ENCODE assay signal across 17 cellular contexts in the genomic region with DNA sequence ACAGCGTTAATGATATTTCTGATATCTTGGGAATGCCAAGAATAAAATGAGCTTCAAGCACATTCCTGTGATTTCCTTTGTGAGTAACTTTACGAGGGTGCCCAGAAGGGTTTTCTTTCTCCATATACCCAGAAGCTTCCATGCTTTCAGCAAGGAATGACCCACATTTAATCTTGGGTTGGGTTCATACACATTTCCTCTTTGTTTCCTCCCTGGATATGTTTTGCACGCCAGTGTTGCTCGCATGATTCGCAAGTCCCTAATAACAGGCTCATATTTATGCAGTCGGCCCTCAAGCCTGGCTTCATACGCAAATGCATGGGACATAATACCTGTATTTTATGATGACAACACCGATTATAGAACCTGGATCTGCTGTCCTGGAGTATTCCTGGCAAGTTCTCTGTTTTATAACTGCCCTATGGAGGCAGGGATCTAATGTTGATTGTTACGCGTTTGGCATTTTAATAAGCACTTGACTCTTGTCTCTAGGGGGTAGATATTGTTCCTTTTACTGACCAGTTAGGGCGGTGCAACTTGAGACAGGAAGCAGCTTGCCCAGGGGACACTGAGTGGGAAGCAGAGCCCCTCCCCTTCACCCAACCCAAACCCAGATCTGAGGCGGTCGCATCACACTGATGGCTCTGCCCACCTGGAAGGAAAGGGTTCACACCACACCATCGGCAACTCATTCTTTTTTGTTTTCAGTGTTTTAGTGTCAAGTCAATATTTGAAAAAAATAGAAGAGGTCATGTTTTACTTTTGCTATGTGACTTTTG.
DNase-seq lines count a peak whose midpoint lies in the region.
"Had no signal": no experiment of that assay in that cellular context is flagged by ENCODE, and none has a peak within 500 bp of the region (broad histone marks: within the 10 kb centered on the region; RNA-seq: fewer than 3 reads in every experiment).

No MANE protein-coding gene starts in this region.

- no peak overlapping the region for H3K4me3 Mint-ChIP-seq in activated T-helper 2 cell treated with anti-CD3 and anti-CD28 coated beads, Interferon-gamma antibody, Interleukin-2, Interleukin-4, amounts not matched to agents 10 μg/mL and 5 μg/mL and 100 μg/mL, durations not matched to agents 14 hours and 24 hours and 36 hours (ENCODE audit: low read depth)
- H3K4me3 Mint-ChIP-seq: activated CD8-positive, alpha-beta memory T cell treated with anti-CD3 and anti-CD28 coated beads, Interleukin-2, amount 10 ng/mL, durations not matched to agents 7 days and 5 days; activated naive CD4-positive, alpha-beta T cell treated with anti-CD3 and anti-CD28 coated beads, Interleukin-2, amount 10 ng/mL, durations not matched to agents 7 days and 5 days; natural killer cell treated with Interleukin-12 subunit alpha and Interleukin-12 subunit beta and Interleukin-15 and Interleukin-18, amount 100 ng/mL, for 72 hours had no signal

- in situ Hi-C loops in HAP-1 (cut with MboI; ENCODE audit: low sequenced_read_pairs) (no loop called here), KBM-7 (cut with MboI; ENCODE audit: low pct_unique_long_range_greater_than_20kb, low sequenced_read_pairs) (no loop called here)

- peaks cover 7% of the 10 kb centered on the region for H3K27me3 Mint-ChIP-seq in activated T-helper 2 cell treated with anti-CD3 and anti-CD28 coated beads, Interferon-gamma antibody, Interleukin-2, Interleukin-4, amounts not matched to agents 10 μg/mL and 5 μg/mL and 100 μg/mL, durations not matched to agents 14 hours and 24 hours and 36 hours (ENCODE audit: low read depth)

- no peaks in the 10 kb centered on the region for H3K9me3 ChIP-seq in HAP-1

- no peaks in the 10 kb centered on the region for H3K4me1 Mint-ChIP-seq in activated T-helper 2 cell treated with anti-CD3 and anti-CD28 coated beads, Interferon-gamma antibody, Interleukin-2, Interleukin-4, amounts not matched to agents 10 μg/mL and 5 μg/mL and 100 μg/mL, durations not matched to agents 14 hours and 24 hours and 36 hours (ENCODE audit: low read depth)
- H3K4me1 Mint-ChIP-seq: activated CD8-positive, alpha-beta memory T cell treated with anti-CD3 and anti-CD28 coated beads, Interleukin-2, amount 10 ng/mL, durations not matched to agents 7 days and 5 days; activated naive CD4-positive, alpha-beta T cell treated with anti-CD3 and anti-CD28 coated beads, Interleukin-2, amount 10 ng/mL, durations not matched to agents 7 days and 5 days had no signal

- H3K36me3 Mint-ChIP-seq in activated T-helper 2 cell treated with anti-CD3 and anti-CD28 coated beads, Interferon-gamma antibody, Interleukin-2, Interleukin-4, amounts not matched to agents 10 μg/mL and 5 μg/mL and 100 μg/mL, durations not matched to agents 14 hours and 24 hours and 36 hours (ENCODE audit: low read depth): no peaks in the 10 kb centered on the region
- H3K36me3 Mint-ChIP-seq: activated CD8-positive, alpha-beta memory T cell treated with anti-CD3 and anti-CD28 coated beads, Interleukin-2, amount 10 ng/mL, durations not matched to agents 7 days and 5 days; activated naive CD4-positive, alpha-beta T cell treated with anti-CD3 and anti-CD28 coated beads, Interleukin-2, amount 10 ng/mL, durations not matched to agents 7 days and 5 days; natural killer cell treated with Interleukin-12 subunit alpha and Interleukin-12 subunit beta and Interleukin-15 and Interleukin-18, amount 100 ng/mL, for 72 hours had no signal

- no peak overlapping the region for H3K27ac Mint-ChIP-seq in activated T-helper 2 cell treated with anti-CD3 and anti-CD28 coated beads, Interferon-gamma antibody, Interleukin-2, Interleukin-4, amounts not matched to agents 10 μg/mL and 5 μg/mL and 100 μg/mL, durations not matched to agents 14 hours and 24 hours and 36 hours
- H3K27ac Mint-ChIP-seq: activated CD8-positive, alpha-beta memory T cell treated with anti-CD3 and anti-CD28 coated beads, Interleukin-2, amount 10 ng/mL, durations not matched to agents 7 days and 5 days; activated naive CD4-positive, alpha-beta T cell treated with anti-CD3 and anti-CD28 coated beads, Interleukin-2, amount 10 ng/mL, durations not matched to agents 7 days and 5 days; natural killer cell treated with Interleukin-12 subunit alpha and Interleukin-12 subunit beta and Interleukin-15 and Interleukin-18, amount 100 ng/mL, for 72 hours had no signal

- no peak overlapping the region for H3K4me3 ChIP-seq in HAP-1
- H3K4me3 ChIP-seq: GM12878, hepatocyte, lung had no signal

- no peaks in the 10 kb centered on the region; the same call in 1 of the 2 replicates for H3K4me1 ChIP-seq in HAP-1

- H3K36me3 ChIP-seq in HAP-1 (replicated peaks): no peaks in the 10 kb centered on the region

- DNase-seq in HAP-1 (ENCODE audit: low spot score in 2 of 2) (peak; percentile 10 to 49), NCI-H1930 (lab: John Stamatoyannopoulos, UW) (peak; percentile 48 to 56), NCI-H774 (lab: John Stamatoyannopoulos, UW) (peak; percentile 60), iPS-NIHi7 (ENCODE audit: extremely low spot score) (peak; percentile 67), glomerular visceral epithelial cell (ENCODE audit: extremely low spot score) (no peak), KBM-7 (no peak)
- DNase-seq in activated T-helper 2 cell treated with anti-CD3 and anti-CD28 coated beads, Interferon-gamma antibody, Interleukin-2, Interleukin-4, amounts not matched to agents 10 μg/mL and 5 μg/mL and 100 μg/mL, durations not matched to agents 14 hours and 24 hours and 36 hours (ENCODE audit: low spot score): no peak
- DNase-seq: activated CD8-positive, alpha-beta memory T cell treated with anti-CD3 and anti-CD28 coated beads, Interleukin-2, amount 10 ng/mL, durations not matched to agents 7 days and 5 days; activated naive CD4-positive, alpha-beta T cell treated with anti-CD3 and anti-CD28 coated beads, Interleukin-2, amount 10 ng/mL, durations not matched to agents 7 days and 5 days; DND-41; HCEC 1CT; NCI-H2171 treated with DMSO at 0.1 percent for 48 hours; T-helper 1 cell had no signal

- no peaks in the 10 kb centered on the region for H3K9me3 Mint-ChIP-seq in activated T-helper 2 cell treated with anti-CD3 and anti-CD28 coated beads, Interferon-gamma antibody, Interleukin-2, Interleukin-4, amounts not matched to agents 10 μg/mL and 5 μg/mL and 100 μg/mL, durations not matched to agents 14 hours and 24 hours and 36 hours
- H3K9me3 Mint-ChIP-seq: natural killer cell treated with Interleukin-12 subunit alpha and Interleukin-12 subunit beta and Interleukin-15 and Interleukin-18, amount 100 ng/mL, for 72 hours had no signal

- no peaks in the 10 kb centered on the region for H3K27me3 ChIP-seq in HAP-1 (ENCODE audit: low read depth)

- intact Hi-C loops in activated T-helper 2 cell treated with anti-CD3 and anti-CD28 coated beads, Interferon-gamma antibody, Interleukin-2, Interleukin-4, amounts not matched to agents 10 μg/mL and 5 μg/mL and 100 μg/mL, durations not matched to agents 14 hours and 24 hours and 36 hours (cut with micrococcal nuclease): no loop called here

Comparison
In these comparisons a context has a peak if more than half of its experiments do, and no peak if none do; other contexts are left out.
1. DNase-seq: peak in HAP-1 (2 of 2), NCI-H1930 (2 of 2), NCI-H774 (single experiment) and iPS-NIHi7 (single experiment); none in glomerular visceral epithelial cell (single experiment), activated T-helper 2 cell treated with anti-CD3 and anti-CD28 coated beads, Interferon-gamma antibody, Interleukin-2, Interleukin-4, amounts not matched to agents 10 μg/mL and 5 μg/mL and 100 μg/mL, durations not matched to agents 14 hours and 24 hours and 36 hours (single experiment) and KBM-7 (single experiment).